29 cellular contexts compared by ENCODE assay signal in genomic region chr10:15712903-15713302, GRCh38. TPM values are rescaled to one million over a fixed set of nuclear protein-coding genes. Genes with fewer than 3 reads are reported as not detected.
A peak's percentile ranks its signal among the peaks of the same experiment; 100 is the strongest.
DNase-seq lines count a peak whose midpoint lies in the region; ATAC-seq and TF ChIP-seq lines count a peak whose summit lies in the region.
"Had no signal": no experiment of that assay in that cellular context is flagged by ENCODE, and none has a peak within 500 bp of the region (broad histone marks: within the 10 kb centered on the region; RNA-seq: fewer than 3 reads in every experiment).

No MANE protein-coding gene starts in this region.

- H3K79me2 ChIP-seq in GM23248 (ENCODE audit: insufficient read depth) = no peaks in the 10 kb centered on the region

- H3F3A ChIP-seq in GM23248 (ENCODE audit: insufficient read depth) = 0 out of 2 replicates have a peak, but pooled peaks cover 10% of the 10 kb centered on the region

- H3K27me3 Mint-ChIP-seq in mesothelial cell of epicardium (ENCODE audit: low read depth) = peaks cover 39% of the 10 kb centered on the region

- H3K27ac Mint-ChIP-seq in mesothelial cell of epicardium = no peak overlapping the region
- H3K27ac Mint-ChIP-seq: activated B cell treated with CpG ODN at 0.5 μM for 24 hours; immature natural killer cell; nephron progenitor cell; stimulated activated effector memory CD8-positive, alpha-beta T cell treated with anti-CD3 and anti-CD28 coated beads, Interleukin-12 subunit alpha, Interleukin-12 subunit beta, amount 100 ng/mL, for 72 hours had no signal

- H3K27ac ChIP-seq in GM23248 (no peak overlapping the region), coronary artery (peak overlapping the region in 1 of 2 donors; percentile 28), aorta (ENCODE audit: low read depth in 1 of 2, low read length in 2 of 2) (peak overlapping the region in 1 of 2 donors; percentile 8)
- H3K27ac ChIP-seq: pancreas, PC-9, vagina had no signal

- H3K4me3 Mint-ChIP-seq in mesothelial cell of epicardium = no peak overlapping the region
- H3K4me3 Mint-ChIP-seq: activated B cell treated with CpG ODN at 0.5 μM for 24 hours; immature natural killer cell; nephron progenitor cell; stimulated activated effector memory CD8-positive, alpha-beta T cell treated with anti-CD3 and anti-CD28 coated beads, Interleukin-12 subunit alpha, Interleukin-12 subunit beta, amount 100 ng/mL, for 72 hours had no signal

- no peaks in the 10 kb centered on the region for H3K36me3 Mint-ChIP-seq in mesothelial cell of epicardium
- H3K36me3 Mint-ChIP-seq: immature natural killer cell; stimulated activated effector memory CD8-positive, alpha-beta T cell treated with anti-CD3 and anti-CD28 coated beads, Interleukin-12 subunit alpha, Interleukin-12 subunit beta, amount 100 ng/mL, for 72 hours had no signal

- ATAC-seq in aorta (ENCODE audit: low FRiP score) (no peak), HG03159 (IDR thresholded peaks at IDR 0.05; ENCODE audit: unreplicated experiment) (no peak)
- ATAC-seq: pancreas; stimulated activated effector memory CD8-positive, alpha-beta T cell treated with anti-CD3 and anti-CD28 coated beads, Interleukin-12 subunit alpha, Interleukin-12 subunit beta, amount 100 ng/mL, for 72 hours had no signal

- H3K9me2 ChIP-seq in GM23248 (ENCODE audit: insufficient read depth) = no peaks in the 10 kb centered on the region

- TF ChIP-seq CTCF in coronary artery (IDR thresholded peaks at IDR 0.05) = no peak
- TF ChIP-seq CTCF in mesothelial cell of epicardium (IDR thresholded peaks at IDR 0.05; ENCODE audit: unreplicated experiment) = no peak

- no peak overlapping the region for H2AFZ ChIP-seq in GM23248
- H2AFZ ChIP-seq: PC-9 had no signal

- H3K4me2 ChIP-seq in GM23248 (ENCODE audit: unreplicated experiment) = no peak overlapping the region
- H3K4me2 ChIP-seq: PC-9, smooth muscle cell had no signal

- intact Hi-C loops in aorta (cut with DNase I) = loop anchor here in 1 of 2 donors (10.0 kb wide), 1 partner anchor 68 kb away; no protein-coding TSS in a partner anchor

- H3K36me3 ChIP-seq in GM23248 (ENCODE audit: low read depth) (no peaks in the 10 kb centered on the region), aorta (ENCODE audit: control insufficient read depth in 1 of 2, insufficient read depth in 2 of 2, low read length in 1 of 2) (peaks cover 0 to 7% of the 10 kb centered on the region in 2 donors)
- H3K36me3 ChIP-seq: pancreas, vagina had no signal

- H3K4me3 ChIP-seq in GM23248 = no peak overlapping the region
- peak overlapping the region; percentile 42 for H3K4me3 ChIP-seq in coronary artery
- H3K4me3 ChIP-seq in aorta (ENCODE audit: low read length in 2 of 2) = peak overlapping the region; percentile 82 to 86
- H3K4me3 ChIP-seq: pancreas, PC-9, smooth muscle cell, vagina had no signal

- H3K4me1 Mint-ChIP-seq in mesothelial cell of epicardium = peaks cover 10% of the 10 kb centered on the region
- H3K4me1 Mint-ChIP-seq: activated B cell treated with CpG ODN at 0.5 μM for 24 hours; immature natural killer cell; stimulated activated effector memory CD8-positive, alpha-beta T cell treated with anti-CD3 and anti-CD28 coated beads, Interleukin-12 subunit alpha, Interleukin-12 subunit beta, amount 100 ng/mL, for 72 hours had no signal

- H3K9me3 Mint-ChIP-seq in mesothelial cell of epicardium = no peaks in the 10 kb centered on the region
- H3K9me3 Mint-ChIP-seq: activated B cell treated with CpG ODN at 0.5 μM for 24 hours; nephron progenitor cell; stimulated activated effector memory CD8-positive, alpha-beta T cell treated with anti-CD3 and anti-CD28 coated beads, Interleukin-12 subunit alpha, Interleukin-12 subunit beta, amount 100 ng/mL, for 72 hours had no signal

- peaks cover 11% of the 10 kb centered on the region for H3K4me1 ChIP-seq in GM23248 (ENCODE audit: insufficient read depth)
- H3K4me1 ChIP-seq in aorta (ENCODE audit: control insufficient read depth in 1 of 2, insufficient read depth in 2 of 2, low read length in 2 of 2) = peaks cover 4 to 10% of the 10 kb centered on the region in 2 donors
- H3K4me1 ChIP-seq: pancreas, vagina had no signal

- DNase-seq in GM23248 (peak; percentile 69), SKM-1 (lab: John Stamatoyannopoulos, UW; ENCODE audit: unreplicated experiment) (peak; percentile 15), coronary artery (ENCODE audit: low spot score) (no peak), aorta (no peak), mesothelial cell of epicardium (ENCODE audit: low spot score in 2 of 2, unreplicated experiment in 2 of 2) (no peak), NCI-H82 treated with DMSO at 0.1 percent for 48 hours (lab: John Stamatoyannopoulos, UW; ENCODE audit: unreplicated experiment) (no peak)
- DNase-seq: activated B cell treated with CpG ODN at 0.5 μM for 24 hours; activated CD4-positive, alpha-beta T cell treated with anti-CD3 and anti-CD28 coated beads, Interleukin-2, amount 50 U/mL, for 48 hours; activated CD8-positive, alpha-beta memory T cell treated with anti-CD3 and anti-CD28 coated beads, Interleukin-2, amount 50 U/mL, for 4 hours; activated naive CD4-positive, alpha-beta T cell treated with anti-CD3 and anti-CD28 coated beads, Interleukin-2, amount 50 U/mL, for 16 hours; cerebellar nuclear complex; effector CD4-positive, alpha-beta T cell; H7; hippocampal formation; immature natural killer cell; NCI-H1105; NCI-H2029 treated with DMSO at 0.1 percent for 48 hours; NCI-H345; NCI-H774; nephron progenitor cell; pancreas; PC-9; SHP77; stimulated activated CD4-positive, alpha-beta T cell treated with anti-CD3 and anti-CD28 coated beads, Interleukin-2, amount 100 ng/mL, for 24 hours had no signal

- H3K27me3 ChIP-seq in GM23248 (replicated peaks; ENCODE audit: insufficient read depth) (peaks cover 6% of the 10 kb centered on the region), aorta (ENCODE audit: control insufficient read depth in 1 of 2, insufficient read depth in 2 of 2, low read length in 1 of 2) (no peaks in the 10 kb centered on the region)
- H3K27me3 ChIP-seq: vagina had no signal

- WGBS in GM23248 (ENCODE audit: low coverage in 1 of 2, low lambda C conversion rate in 2 of 2, missing lambda C conversion rate in 2 of 2), 2 experiments = 77 to 80% methylated on average over 1 of the region's 1 CpG
- 37 to 61% methylated on average over 1 of the region's 1 CpG for WGBS in aorta, 2 donors

- H4K20me1 ChIP-seq in GM23248 (ENCODE audit: insufficient read depth) = no peaks in the 10 kb centered on the region

- no peak overlapping the region for H3K9ac ChIP-seq in GM23248

- no peaks in the 10 kb centered on the region for H3K9me3 ChIP-seq in GM23248 (ENCODE audit: low read depth)
- H3K9me3 ChIP-seq in aorta (ENCODE audit: control insufficient read depth, low read length) = no peaks in the 10 kb centered on the region
- H3K9me3 ChIP-seq: pancreas, vagina had no signal

- in situ Hi-C loops in GM23248 (cut with MboI) = loop anchor here (10.0 kb wide), 1 partner anchor 128 kb away; no protein-coding TSS in a partner anchor

RNA-seq across cellular contexts. Expression of gene ITGA8, which starts 6.8 kb away (rescaled TPM):
- 0.32 TPM in 1 of 2 replicates, not detected in the other for total RNA-seq in GM23248 (2014; rRNA removed; shearing (Covaris generic))
- polyA plus RNA-seq in GM23248 (2016; fragmentation: Nextera tagmentation; extraction: Ambion mirVana) = 0.23 TPM in 1 of 2 replicates, not detected in the other
- total RNA-seq in aorta = 100 to 1,000 TPM; 516 to 885 TPM
- 100 to 1,000 TPM; 149 to 336 TPM for polyA plus RNA-seq in aorta
- total RNA-seq in mesothelial cell of epicardium = 19.2 to 21.8 TPM (median 21.7 TPM) in 3 replicates
- total RNA-seq: activated B cell treated with CpG ODN at 0.5 μM for 24 hours, mononuclear cell, PC-9 had no signal
- polyA plus RNA-seq: immature natural killer cell had no signal

Comparison
In these comparisons a context has a peak if more than half of its experiments do, and no peak if none do; other contexts are left out.
1. DNase-seq: peak in GM23248 (single experiment) and SKM-1 (single experiment); none in coronary artery (single experiment), aorta (0 of 2), mesothelial cell of epicardium (0 of 2) and NCI-H82 treated with DMSO at 0.1 percent for 48 hours (single experiment).
2. RNA of gene ITGA8, which starts 6.8 kb away (total RNA-seq): 516 to 885 TPM in aorta; 19.2 to 21.8 TPM in mesothelial cell of epicardium and 0.32 TPM in GM23248; every median in the first group is over 10 times any median in the second.